ENCODE assay signal across 2 cellular contexts in genomic region chr9:742914-743594, GRCh38.
TF ChIP-seq lines count a peak whose summit lies in the region.

No MANE protein-coding gene starts in this region.

TF ChIP-seq in HepG2, 621 proteins besides CTCF, POLR2A, EP300 and RAD21:
- TF ChIP-seq NR2F6 (IDR thresholded peaks at IDR 0.05): peak; percentile 22; the same call in 1 of the 2 replicates
- TF ChIP-seq NR2F6 (CRISPR knock-in tag; IDR thresholded peaks at IDR 0.05): no peak
- TF ChIP-seq, protein P1, sequence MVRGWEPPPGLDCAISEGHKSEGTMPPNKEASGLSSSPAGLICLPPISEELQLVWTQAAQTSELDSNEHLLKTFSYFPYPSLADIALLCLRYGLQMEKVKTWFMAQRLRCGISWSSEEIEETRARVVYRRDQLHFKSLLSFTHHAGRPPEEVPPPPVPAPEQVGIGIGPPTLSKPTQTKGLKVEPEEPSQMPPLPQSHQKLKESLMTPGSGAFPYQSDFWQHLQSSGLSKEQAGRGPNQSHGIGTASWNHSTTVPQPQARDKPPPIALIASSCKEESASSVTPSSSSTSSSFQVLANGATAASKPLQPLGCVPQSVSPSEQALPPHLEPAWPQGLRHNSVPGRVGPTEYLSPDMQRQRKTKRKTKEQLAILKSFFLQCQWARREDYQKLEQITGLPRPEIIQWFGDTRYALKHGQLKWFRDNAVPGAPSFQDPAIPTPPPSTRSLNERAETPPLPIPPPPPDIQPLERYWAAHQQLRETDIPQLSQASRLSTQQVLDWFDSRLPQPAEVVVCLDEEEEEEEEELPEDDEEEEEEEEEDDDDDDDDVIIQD (CRISPR knock-in tag; IDR thresholded peaks at IDR 0.05; ENCODE audit: low read depth): no peak
- TF ChIP-seq TBP (CRISPR knock-in tag; IDR thresholded peaks at IDR 0.05): no peak

TF ChIP-seq in SK-N-SH, 30 proteins besides CTCF, POLR2A, EP300 and RAD21:
- no peak for TF ChIP-seq ZBTB33 (IDR thresholded peaks at IDR 0.05; ENCODE audit: borderline replicate concordance, low read depth)
- TF ChIP-seq RXRA (IDR thresholded peaks at IDR 0.05; ENCODE audit: borderline replicate concordance, low read depth): no peak
- TF ChIP-seq, protein P2, sequence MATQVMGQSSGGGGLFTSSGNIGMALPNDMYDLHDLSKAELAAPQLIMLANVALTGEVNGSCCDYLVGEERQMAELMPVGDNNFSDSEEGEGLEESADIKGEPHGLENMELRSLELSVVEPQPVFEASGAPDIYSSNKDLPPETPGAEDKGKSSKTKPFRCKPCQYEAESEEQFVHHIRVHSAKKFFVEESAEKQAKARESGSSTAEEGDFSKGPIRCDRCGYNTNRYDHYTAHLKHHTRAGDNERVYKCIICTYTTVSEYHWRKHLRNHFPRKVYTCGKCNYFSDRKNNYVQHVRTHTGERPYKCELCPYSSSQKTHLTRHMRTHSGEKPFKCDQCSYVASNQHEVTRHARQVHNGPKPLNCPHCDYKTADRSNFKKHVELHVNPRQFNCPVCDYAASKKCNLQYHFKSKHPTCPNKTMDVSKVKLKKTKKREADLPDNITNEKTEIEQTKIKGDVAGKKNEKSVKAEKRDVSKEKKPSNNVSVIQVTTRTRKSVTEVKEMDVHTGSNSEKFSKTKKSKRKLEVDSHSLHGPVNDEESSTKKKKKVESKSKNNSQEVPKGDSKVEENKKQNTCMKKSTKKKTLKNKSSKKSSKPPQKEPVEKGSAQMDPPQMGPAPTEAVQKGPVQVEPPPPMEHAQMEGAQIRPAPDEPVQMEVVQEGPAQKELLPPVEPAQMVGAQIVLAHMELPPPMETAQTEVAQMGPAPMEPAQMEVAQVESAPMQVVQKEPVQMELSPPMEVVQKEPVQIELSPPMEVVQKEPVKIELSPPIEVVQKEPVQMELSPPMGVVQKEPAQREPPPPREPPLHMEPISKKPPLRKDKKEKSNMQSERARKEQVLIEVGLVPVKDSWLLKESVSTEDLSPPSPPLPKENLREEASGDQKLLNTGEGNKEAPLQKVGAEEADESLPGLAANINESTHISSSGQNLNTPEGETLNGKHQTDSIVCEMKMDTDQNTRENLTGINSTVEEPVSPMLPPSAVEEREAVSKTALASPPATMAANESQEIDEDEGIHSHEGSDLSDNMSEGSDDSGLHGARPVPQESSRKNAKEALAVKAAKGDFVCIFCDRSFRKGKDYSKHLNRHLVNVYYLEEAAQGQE (IDR thresholded peaks at IDR 0.05; ENCODE audit: low read depth, low read length): no peak
